8 cellular contexts compared by ENCODE assay signal in the genomic region with DNA sequence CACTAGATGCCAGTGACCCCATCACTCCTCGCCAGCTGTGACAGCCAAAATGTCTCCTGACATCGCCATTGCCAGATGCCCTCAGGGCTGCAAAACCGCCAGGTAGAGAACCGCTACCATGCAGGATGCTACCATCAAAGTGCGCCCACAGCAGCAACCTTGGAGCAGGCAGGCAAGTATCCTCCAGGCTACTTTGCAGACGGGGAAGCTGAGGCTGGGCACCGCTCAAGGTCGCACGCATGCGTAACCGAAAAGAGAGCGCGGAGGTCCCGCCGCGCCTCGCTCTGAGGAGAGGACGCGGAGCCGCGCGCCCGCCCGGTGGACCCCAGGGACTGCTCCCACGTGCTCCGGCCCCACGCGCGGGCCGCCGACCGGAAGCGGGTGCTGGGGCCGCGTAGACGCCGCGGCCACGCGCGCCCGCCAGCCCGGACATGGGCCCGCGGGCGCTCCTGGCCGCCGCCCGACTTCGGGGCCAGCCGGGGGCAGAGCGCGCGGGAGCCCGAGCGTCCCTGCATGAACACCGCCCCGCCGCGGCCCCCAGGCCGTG. TPM values are rescaled to one million over a fixed set of nuclear protein-coding genes. Genes with fewer than 3 reads are reported as not detected.
DNase-seq lines count a peak whose midpoint lies in the region; ATAC-seq and TF ChIP-seq lines count a peak whose summit lies in the region.

A gene with protein sequence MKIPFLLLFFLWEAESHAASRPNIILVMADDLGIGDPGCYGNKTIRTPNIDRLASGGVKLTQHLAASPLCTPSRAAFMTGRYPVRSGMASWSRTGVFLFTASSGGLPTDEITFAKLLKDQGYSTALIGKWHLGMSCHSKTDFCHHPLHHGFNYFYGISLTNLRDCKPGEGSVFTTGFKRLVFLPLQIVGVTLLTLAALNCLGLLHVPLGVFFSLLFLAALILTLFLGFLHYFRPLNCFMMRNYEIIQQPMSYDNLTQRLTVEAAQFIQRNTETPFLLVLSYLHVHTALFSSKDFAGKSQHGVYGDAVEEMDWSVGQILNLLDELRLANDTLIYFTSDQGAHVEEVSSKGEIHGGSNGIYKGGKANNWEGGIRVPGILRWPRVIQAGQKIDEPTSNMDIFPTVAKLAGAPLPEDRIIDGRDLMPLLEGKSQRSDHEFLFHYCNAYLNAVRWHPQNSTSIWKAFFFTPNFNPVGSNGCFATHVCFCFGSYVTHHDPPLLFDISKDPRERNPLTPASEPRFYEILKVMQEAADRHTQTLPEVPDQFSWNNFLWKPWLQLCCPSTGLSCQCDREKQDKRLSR (plus strand): TSS at position 282 of the 547 bp plus-strand sequence. CDS start 105,488 bp downstream, outside the sequence.

- H3K9me3 Mint-ChIP-seq in activated CD4-positive, alpha-beta memory T cell treated with anti-CD3 and anti-CD28 coated beads for 36 hours = no peaks in the 10 kb centered on the region
- H3K9me3 Mint-ChIP-seq in stimulated activated memory B cell treated with anti-CD40 and anti-IgM and Interleukin-4, amounts not matched to agents 10 μg/mL and 1 μg/mL and 100 μg/mL, for 72 hours = no peaks in the 10 kb centered on the region

- H3K36me3 ChIP-seq in KOPT-K1 (ENCODE audit: insufficient read depth, low read length) (no peaks in the 10 kb centered on the region; the same call in 1 of the 2 replicates), endocrine pancreas (ENCODE audit: control insufficient read depth, insufficient read depth, low read length) (no peaks in the 10 kb centered on the region), mucosa of descending colon (ENCODE audit: low read depth) (no peaks in the 10 kb centered on the region)

- peak within 1 kb of the TSS; percentile 80 for H3K4me3 Mint-ChIP-seq in activated CD4-positive, alpha-beta memory T cell treated with anti-CD3 and anti-CD28 coated beads for 36 hours
- H3K4me3 Mint-ChIP-seq in stimulated activated memory B cell treated with anti-CD40 and anti-IgM and Interleukin-4, amounts not matched to agents 10 μg/mL and 1 μg/mL and 100 μg/mL, for 72 hours = peak within 1 kb of the TSS; percentile 85

- H3K27me3 Mint-ChIP-seq in activated CD4-positive, alpha-beta memory T cell treated with anti-CD3 and anti-CD28 coated beads for 36 hours = no peaks in the 10 kb centered on the region
- H3K27me3 Mint-ChIP-seq in stimulated activated memory B cell treated with anti-CD40 and anti-IgM and Interleukin-4, amounts not matched to agents 10 μg/mL and 1 μg/mL and 100 μg/mL, for 72 hours = no peaks in the 10 kb centered on the region

- no peaks in the 10 kb centered on the region for H3K27me3 ChIP-seq in endocrine pancreas (ENCODE audit: control insufficient read depth, insufficient read depth, low read length)

- peaks cover 15% of the 10 kb centered on the region for H3K4me1 Mint-ChIP-seq in activated CD4-positive, alpha-beta memory T cell treated with anti-CD3 and anti-CD28 coated beads for 36 hours (ENCODE audit: low read depth)
- peaks cover 7% of the 10 kb centered on the region for H3K4me1 Mint-ChIP-seq in stimulated activated memory B cell treated with anti-CD40 and anti-IgM and Interleukin-4, amounts not matched to agents 10 μg/mL and 1 μg/mL and 100 μg/mL, for 72 hours

- peak within 1 kb of the TSS; percentile 85 for H3K27ac Mint-ChIP-seq in activated CD4-positive, alpha-beta memory T cell treated with anti-CD3 and anti-CD28 coated beads for 36 hours
- peak within 1 kb of the TSS; percentile 79 for H3K27ac Mint-ChIP-seq in stimulated activated memory B cell treated with anti-CD40 and anti-IgM and Interleukin-4, amounts not matched to agents 10 μg/mL and 1 μg/mL and 100 μg/mL, for 72 hours

- DNase-seq in GDM1 (lab: John Stamatoyannopoulos, UW) (peak; percentile 67), mucosa of descending colon (peak; percentile 34 to 78 (median 62)), HuH-7.5 (ENCODE audit: low spot score) (no peak)
- peak; percentile 40 for DNase-seq in activated CD4-positive, alpha-beta memory T cell treated with anti-CD3 and anti-CD28 coated beads for 36 hours

- H3K9me3 ChIP-seq in KOPT-K1 (ENCODE audit: insufficient read depth, low read length, poor library complexity, severe bottlenecking) (no peaks in the 10 kb centered on the region), endocrine pancreas (ENCODE audit: control insufficient read depth, low read length) (no peaks in the 10 kb centered on the region), mucosa of descending colon (no peaks in the 10 kb centered on the region)

- H3K4me1 ChIP-seq in endocrine pancreas (ENCODE audit: control insufficient read depth, insufficient read depth, low read length) (no peaks in the 10 kb centered on the region), mucosa of descending colon (ENCODE audit: low read depth) (no peaks in the 10 kb centered on the region)

- CTCF ChIA-PET in activated CD4-positive, alpha-beta memory T cell treated with anti-CD3 and anti-CD28 coated beads for 36 hours (lab: Charles Lee) = no interaction called here

- ATAC-seq in GM21737 (IDR thresholded peaks at IDR 0.05; ENCODE audit: unreplicated experiment) (peak; percentile 45), mucosa of descending colon (peak; percentile 64)
- peak; percentile 78 for ATAC-seq in stimulated activated memory B cell treated with anti-CD40 and anti-IgM and Interleukin-4, amounts not matched to agents 10 μg/mL and 1 μg/mL and 100 μg/mL, for 72 hours

- peak within 1 kb of the TSS; percentile 92 for H3K27ac ChIP-seq in KOPT-K1 (ENCODE audit: low read depth, low read length, poor library complexity, severe bottlenecking)

- H3K36me3 Mint-ChIP-seq in activated CD4-positive, alpha-beta memory T cell treated with anti-CD3 and anti-CD28 coated beads for 36 hours = no peaks in the 10 kb centered on the region
- no peaks in the 10 kb centered on the region for H3K36me3 Mint-ChIP-seq in stimulated activated memory B cell treated with anti-CD40 and anti-IgM and Interleukin-4, amounts not matched to agents 10 μg/mL and 1 μg/mL and 100 μg/mL, for 72 hours

- no peak for TF ChIP-seq CTCF in mucosa of descending colon (IDR thresholded peaks at IDR 0.05)

- H3K4me3 ChIP-seq in endocrine pancreas (ENCODE audit: control insufficient read depth, insufficient read depth, low read length) (peak within 1 kb of the TSS; percentile 53), mucosa of descending colon (peak within 1 kb of the TSS; percentile 34)

- H3K9ac ChIP-seq in endocrine pancreas (ENCODE audit: control insufficient read depth, insufficient read depth, low read length) = peak within 1 kb of the TSS; percentile 44

- intact Hi-C loops in activated CD4-positive, alpha-beta memory T cell treated with anti-CD3 and anti-CD28 coated beads for 36 hours (cut with micrococcal nuclease) = loop anchor here (10.0 kb wide), 1 partner anchor 93 kb away; no protein-coding TSS in a partner anchor
- intact Hi-C loops in mucosa of descending colon (cut with DNase I, micrococcal nuclease) = no loop called here

- POLR2A ChIA-PET in activated CD4-positive, alpha-beta memory T cell treated with anti-CD3 and anti-CD28 coated beads for 36 hours (lab: Charles Lee) = interaction anchor here (0.7 to 1.1 kb wide), 2 partner anchors 87 to 632 kb away, joined by 4 to 5 read pairs; no protein-coding TSS in a partner anchor

RNA-seq across cellular contexts. Expression of the gene that starts here (rescaled TPM):
- under 1 TPM; 0.73 to 0.81 TPM for total RNA-seq in activated CD4-positive, alpha-beta memory T cell treated with anti-CD3 and anti-CD28 coated beads for 36 hours
- 10 to 100 TPM in 2 of 3 donors, 1 to 10 TPM in 1; 8.1 to 19.3 (median 12.9) TPM for total RNA-seq in mucosa of descending colon

Comparison
In these comparisons a context has a peak if more than half of its experiments do, and no peak if none do; other contexts are left out.
1. RNA of the gene that starts here (total RNA-seq): 8.1 to 19.3 TPM in mucosa of descending colon; 0.73 to 0.81 TPM in activated CD4-positive, alpha-beta memory T cell treated with anti-CD3 and anti-CD28 coated beads for 36 hours; every median in the first group is over 4 times any median in the second.
2. Peak in DNase-seq in activated CD4-positive, alpha-beta memory T cell treated with anti-CD3 and anti-CD28 coated beads for 36 hours; RNA of the gene not detected or under 1 TPM.
3. Peak in every context shown above with its lines, with median percentiles within 50 percentile points of each other: ATAC-seq.